ENCODE assay signal across 8 cellular contexts in the genomic region with DNA sequence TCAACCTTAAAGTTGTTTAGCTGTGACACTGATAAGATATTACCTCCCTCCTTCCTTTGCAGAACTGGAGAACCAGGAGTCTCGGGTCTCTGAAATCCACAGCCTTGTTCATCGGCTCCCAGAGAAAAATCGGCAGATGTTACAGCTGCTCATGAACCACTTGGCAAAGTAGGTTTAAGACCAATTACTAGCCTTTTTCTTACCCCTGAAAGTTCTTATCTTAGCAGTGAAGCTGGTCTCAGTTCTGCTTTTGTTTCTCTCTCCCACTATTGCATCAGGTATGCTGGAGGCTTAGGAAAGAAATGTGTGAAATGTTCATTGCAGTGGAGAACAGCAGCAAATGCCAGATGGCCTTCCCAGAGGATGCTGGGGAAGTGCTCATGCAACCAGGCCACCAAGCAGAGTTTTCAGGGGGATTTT.
A peak's percentile ranks its signal among the peaks of the same experiment; 100 is the strongest.
DNase-seq lines count a peak whose midpoint lies in the region; ATAC-seq, FAIRE-seq and TF ChIP-seq lines count a peak whose summit lies in the region.
"Had no signal": no experiment of that assay in that cellular context is flagged by ENCODE, and none has a peak within 500 bp of the region (broad histone marks: within the 10 kb centered on the region; RNA-seq: fewer than 3 reads in every experiment).

No MANE protein-coding gene starts in this region.

- no peak overlapping the region for H3K4me3 Mint-ChIP-seq in nephron progenitor cell

- no peaks in the 10 kb centered on the region for H3K36me3 Mint-ChIP-seq in nephron progenitor cell (ENCODE audit: low read depth)

- ATAC-seq in GM19043 (IDR thresholded peaks at IDR 0.05; ENCODE audit: low read depth, unreplicated experiment) (peak; percentile 66), HG02623 (IDR thresholded peaks at IDR 0.05; ENCODE audit: unreplicated experiment) (peak; percentile 51)

- H3K36me3 ChIP-seq in effector memory CD4-positive, alpha-beta T cell (ENCODE audit: control insufficient read depth, insufficient read depth, low read length), result no peaks in the 10 kb centered on the region

- no peaks in the 10 kb centered on the region for H3K9me3 Mint-ChIP-seq in nephron progenitor cell

- H3K27ac Mint-ChIP-seq in nephron progenitor cell, result peak overlapping the region; percentile 89

- TF ChIP-seq CTCF in nephron progenitor cell (IDR thresholded peaks at IDR 0.05), result no peak

- H3K4me1 Mint-ChIP-seq in nephron progenitor cell, result peaks cover 83% of the 10 kb centered on the region

- H3K27me3 Mint-ChIP-seq in nephron progenitor cell (ENCODE audit: low read depth, poor library complexity), result no peaks in the 10 kb centered on the region

- peak; percentile 94 for DNase-seq in MV-4-11 (lab: John Stamatoyannopoulos, UW)
- no peak for DNase-seq in nephron progenitor cell
- no peak for DNase-seq in 8988T
- DNase-seq in urothelium cell line (ENCODE audit: low spot score), result no peak
- no peak for DNase-seq in effector memory CD4-positive, alpha-beta T cell

- H3K4me3 ChIP-seq in effector memory CD4-positive, alpha-beta T cell (ENCODE audit: insufficient read depth, low read depth, low read length, poor library complexity, severe bottlenecking), result no peak overlapping the region
- H3K4me3 ChIP-seq: SJSA1 had no signal

- H3K4me1 ChIP-seq in effector memory CD4-positive, alpha-beta T cell (ENCODE audit: control insufficient read depth, insufficient read depth, low read length, poor library complexity, severe bottlenecking), result no peaks in the 10 kb centered on the region

- no peak overlapping the region for H3K27ac ChIP-seq in effector memory CD4-positive, alpha-beta T cell (ENCODE audit: insufficient read depth, low read length, poor library complexity, severe bottlenecking)
- H3K27ac ChIP-seq: SJSA1 had no signal

- H3K9me3 ChIP-seq in effector memory CD4-positive, alpha-beta T cell (ENCODE audit: control insufficient read depth, low read length), result no peaks in the 10 kb centered on the region
- H3K9me3 ChIP-seq: SJSA1 had no signal

- no peak for FAIRE-seq in urothelium cell line (lab: Jason Lieb, UNC)

- no peaks in the 10 kb centered on the region for H3K27me3 ChIP-seq in effector memory CD4-positive, alpha-beta T cell (replicated peaks; ENCODE audit: control insufficient read depth, insufficient read depth, low read length, poor library complexity, severe bottlenecking)
- H3K27me3 ChIP-seq: SJSA1 had no signal
